In genomic region chr17:81499601-81499970, GRCh38 we compare ENCODE assay signal across 30 cellular contexts. TPM values are rescaled to one million over a fixed set of nuclear protein-coding genes. Genes with fewer than 3 reads are reported as not detected.
A peak's percentile ranks its signal among the peaks of the same experiment; 100 is the strongest.
DNase-seq lines count a peak whose midpoint lies in the region; ATAC-seq and TF ChIP-seq lines count a peak whose summit lies in the region.
"Had no signal": no experiment of that assay in that cellular context is flagged by ENCODE, and none has a peak within 500 bp of the region (broad histone marks: within the 10 kb centered on the region; RNA-seq: fewer than 3 reads in every experiment).

No MANE protein-coding gene starts in this region.

- intact Hi-C loops in aorta (cut with DNase I) (no loop called here), natural killer cell (cut with micrococcal nuclease) (no loop called here)

- CTCF ChIA-PET in SK-N-SH (lab: Yijun Ruan, JAX): interaction anchor here (1.2 to 1.9 kb wide), 3 partner anchors 15 to 103 kb away, joined by 3 to 5 read pairs (median 4); no protein-coding TSS in a partner anchor

- no peak overlapping the region for H2BK12ac ChIP-seq in neuronal stem cell (ENCODE audit: low read length)

- H3K14ac ChIP-seq in neuronal stem cell (ENCODE audit: low read length): peak overlapping the region; percentile 0

- H3K27me3 Mint-ChIP-seq in natural killer cell (ENCODE audit: low read depth in 2 of 2): peaks cover 0 to 1% of the 10 kb centered on the region in 2 donors

- no peak for ATAC-seq in SK-N-SH treated with all-trans-retinoic acid at 6 μM for 48 hours
- peak; percentile 9 for ATAC-seq in aorta (ENCODE audit: low FRiP score)
- ATAC-seq in natural killer cell: no peak
- ATAC-seq: activated CD4-positive, CD25-positive, alpha-beta regulatory T cell treated with anti-CD3 and anti-CD28 coated beads, Interleukin-2, amount 50 U/mL, for 24 hours; pancreas had no signal

- H3K27ac ChIP-seq in SK-N-SH (ENCODE audit: low read depth in 2 of 2, low read length in 1 of 2) (no peak overlapping the region), VCaP (peak overlapping the region; percentile 45), neuronal stem cell (replicated peaks; ENCODE audit: low read length) (no peak overlapping the region), aorta (ENCODE audit: low read depth in 1 of 2, low read length in 2 of 2) (peak overlapping the region in 1 of 2 donors; percentile 20), smooth muscle cell (ENCODE audit: low read depth) (no peak overlapping the region)
- H3K27ac ChIP-seq: 22Rv1, breast epithelium, C4-2B, pancreas, stomach, thyroid gland had no signal

- WGBS in SK-N-SH (ENCODE audit: low lambda C conversion rate): 85% methylated on average over 10 of the region's 12 CpGs
- WGBS in neuronal stem cell (ENCODE audit: extremely low coverage in 2 of 2, insufficient read length in 2 of 2, insufficient replicate concordance in 1 of 2), 2 donors: no CpG with 5 or more reads among the region's 12 CpGs
- 47 to 64% methylated on average over 12 of the region's 12 CpGs for WGBS in aorta, 2 donors
- 87% methylated on average over 12 of the region's 12 CpGs for WGBS in smooth muscle cell (ENCODE audit: low lambda C conversion rate)

- no peaks in the 10 kb centered on the region for H3K4me1 Mint-ChIP-seq in natural killer cell
- H3K4me1 Mint-ChIP-seq: activated naive CD4-positive, alpha-beta T cell treated with anti-CD3 and anti-CD28 coated beads, Interleukin-2, amount 50 U/mL, for 24 hours had no signal

- H3K4me3 ChIP-seq in SK-N-SH (ENCODE audit: low read depth in 2 of 2, low read length in 1 of 2) (no peak overlapping the region), neuronal stem cell (ENCODE audit: low read length in 2 of 2) (no peak overlapping the region), aorta (ENCODE audit: low read length in 2 of 2) (no peak overlapping the region), smooth muscle cell (no peak overlapping the region)
- H3K4me3 ChIP-seq: breast epithelium, MG63, pancreas, stomach, thyroid gland had no signal

- H2BK15ac ChIP-seq in neuronal stem cell (ENCODE audit: low read length): peak overlapping the region; percentile 81

- no peak overlapping the region for H3K4ac ChIP-seq in neuronal stem cell (ENCODE audit: low read length)

- H3K79me1 ChIP-seq in neuronal stem cell (ENCODE audit: low read depth, low read length): no peaks in the 10 kb centered on the region

- no peak for DNase-seq in SK-N-SH
- no peak for DNase-seq in neuronal stem cell (ENCODE audit: low spot score)
- DNase-seq in aorta: no peak
- no peak for DNase-seq in smooth muscle cell (lab: John Stamatoyannopoulos, UW; ENCODE audit: unreplicated experiment)
- no peak for DNase-seq in mesenteric fat pad (ENCODE audit: low spot score)
- DNase-seq in natural killer cell: no peak
- DNase-seq: activated CD4-positive, alpha-beta memory T cell treated with anti-CD3 and anti-CD28 coated beads, Interleukin-2, amount 10 ng/mL, durations not matched to agents 7 days and 5 days; activated CD8-positive, alpha-beta memory T cell treated with anti-CD3 and anti-CD28 coated beads, Interleukin-2, amount 50 U/mL, for 48 hours; amniotic stem cell; Calu3; DMS79; KG1; MG63; NCI-H1105; NCI-H187 treated with DMSO at 0.1 percent for 48 hours; NCI-H2171; NCI-H510A; nephron progenitor cell; stimulated activated CD4-positive, alpha-beta T cell treated with anti-CD3 and anti-CD28 coated beads, Interleukin-2, amount 100 ng/mL, for 24 hours; stomach; T-helper 2 cell; thyroid gland had no signal

- H2AFZ ChIP-seq in SK-N-SH (ENCODE audit: low read depth) (peak overlapping the region; percentile 32; the same call in 1 of the 2 replicates), neuronal stem cell (ENCODE audit: low read length) (no peak overlapping the region), smooth muscle cell (ENCODE audit: low read depth) (no peak overlapping the region)

- peak overlapping the region; percentile 0 for H2BK120ac ChIP-seq in neuronal stem cell (ENCODE audit: low read depth, low read length)

- H3F3A ChIP-seq in SK-N-SH (replicated peaks; ENCODE audit: insufficient read depth) (peaks cover 5% of the 10 kb centered on the region), smooth muscle cell (ENCODE audit: low read depth) (no peaks in the 10 kb centered on the region)

- no peaks in the 10 kb centered on the region for H3K79me2 ChIP-seq in SK-N-SH (ENCODE audit: insufficient read depth)
- no peaks in the 10 kb centered on the region for H3K79me2 ChIP-seq in smooth muscle cell (ENCODE audit: low read depth)

- TF ChIP-seq EP300 in SK-N-SH (IDR thresholded peaks at IDR 0.05; ENCODE audit: borderline replicate concordance in 1 of 2, low read depth in 1 of 2, low read length in 1 of 2): no peak

- H3K9me2 ChIP-seq in SK-N-SH: no peaks in the 10 kb centered on the region

- H3K36me3 Mint-ChIP-seq in natural killer cell: no peaks in the 10 kb centered on the region
- H3K36me3 Mint-ChIP-seq: activated naive CD4-positive, alpha-beta T cell treated with anti-CD3 and anti-CD28 coated beads, Interleukin-2, amount 50 U/mL, for 24 hours had no signal

- H3K18ac ChIP-seq in neuronal stem cell (ENCODE audit: low read length): peak overlapping the region; percentile 83

- H3K9ac ChIP-seq in SK-N-SH (no peak overlapping the region), neuronal stem cell (ENCODE audit: low read depth, low read length, poor library complexity) (no peak overlapping the region), smooth muscle cell (ENCODE audit: low read depth) (no peak overlapping the region)

- H4K20me1 ChIP-seq in SK-N-SH (ENCODE audit: insufficient read depth) (no peaks in the 10 kb centered on the region), smooth muscle cell (ENCODE audit: low read depth) (no peaks in the 10 kb centered on the region)

- peaks cover 0 to 4% of the 10 kb centered on the region in 2 experiments; a peak in 1 of 4 replicates for H3K4me1 ChIP-seq in SK-N-SH (ENCODE audit: control insufficient read depth in 1 of 2, insufficient read depth in 2 of 2, low read depth in 1 of 2, low read length in 1 of 2)
- H3K4me1 ChIP-seq in neuronal stem cell (ENCODE audit: control insufficient read depth in 2 of 2, insufficient read depth in 1 of 2, low read depth in 1 of 2, low read length in 2 of 2): peaks cover 1 to 4% of the 10 kb centered on the region in 2 donors
- H3K4me1 ChIP-seq in aorta (ENCODE audit: control insufficient read depth in 1 of 2, insufficient read depth in 2 of 2, low read length in 2 of 2): no peaks in the 10 kb centered on the region
- no peaks in the 10 kb centered on the region for H3K4me1 ChIP-seq in smooth muscle cell (ENCODE audit: low read depth)
- H3K4me1 ChIP-seq: breast epithelium, pancreas, stomach, thyroid gland had no signal

- H3K27me3 ChIP-seq in SK-N-SH (ENCODE audit: insufficient read depth) (no peaks in the 10 kb centered on the region), neuronal stem cell (ENCODE audit: control insufficient read depth in 3 of 3, insufficient read depth in 3 of 3, low read depth in 1 of 3, low read length in 3 of 3) (peaks cover 0 to 6% (median 0%) of the 10 kb centered on the region in 3 experiments), aorta (ENCODE audit: control insufficient read depth in 1 of 2, insufficient read depth in 2 of 2, low read length in 1 of 2) (no peaks in the 10 kb centered on the region), smooth muscle cell (ENCODE audit: low read depth) (no peaks in the 10 kb centered on the region)
- H3K27me3 ChIP-seq: breast epithelium, MG63, pancreas, thyroid gland had no signal

- POLR2A ChIA-PET in SK-N-SH (lab: Yijun Ruan, JAX): interaction anchor here (0.6 to 2.6 kb wide), 2 partner anchors 13 to 104 kb away, joined by 4 to 11 read pairs; partner anchors contain the start of gene ACTG1

- H3K9me3 ChIP-seq in SK-N-SH: no peaks in the 10 kb centered on the region
- H3K9me3 ChIP-seq in neuronal stem cell (replicated peaks in 1 of 2; ENCODE audit: control insufficient read depth in 2 of 2, insufficient read depth in 1 of 2, low read depth in 1 of 2, low read length in 2 of 2): peaks cover 0 to 2% of the 10 kb centered on the region in 2 donors
- no peaks in the 10 kb centered on the region for H3K9me3 ChIP-seq in aorta (ENCODE audit: control insufficient read depth, low read length)
- no peaks in the 10 kb centered on the region for H3K9me3 ChIP-seq in smooth muscle cell (replicated peaks; ENCODE audit: low read depth)
- H3K9me3 ChIP-seq: breast epithelium, MG63, pancreas, stomach, thyroid gland had no signal

- H4K8ac ChIP-seq in neuronal stem cell (ENCODE audit: low read depth, low read length): no peak overlapping the region

- no peaks in the 10 kb centered on the region for H3K9me3 Mint-ChIP-seq in natural killer cell
- H3K9me3 Mint-ChIP-seq: activated CD4-positive, alpha-beta memory T cell treated with anti-CD3 and anti-CD28 coated beads, Interleukin-2, amount 10 ng/mL, durations not matched to agents 7 days and 5 days; activated naive CD4-positive, alpha-beta T cell treated with anti-CD3 and anti-CD28 coated beads, Interleukin-2, amount 50 U/mL, for 24 hours; nephron progenitor cell had no signal

- peak overlapping the region; percentile 11 for H4K91ac ChIP-seq in neuronal stem cell (ENCODE audit: low read depth, low read length, poor library complexity)

- no peak overlapping the region for H2BK5ac ChIP-seq in neuronal stem cell (ENCODE audit: low read length)

- H3K4me3 Mint-ChIP-seq in natural killer cell: no peak overlapping the region
- H3K4me3 Mint-ChIP-seq: activated CD4-positive, alpha-beta memory T cell treated with anti-CD3 and anti-CD28 coated beads, Interleukin-2, amount 10 ng/mL, durations not matched to agents 7 days and 5 days; activated naive CD4-positive, alpha-beta T cell treated with anti-CD3 and anti-CD28 coated beads, Interleukin-2, amount 50 U/mL, for 24 hours; nephron progenitor cell had no signal

- TF ChIP-seq RAD21 in SK-N-SH (IDR thresholded peaks at IDR 0.05; ENCODE audit: low read length): no peak

- H3K36me3 ChIP-seq in SK-N-SH (replicated peaks in 1 of 2; ENCODE audit: control insufficient read depth in 1 of 2, insufficient read depth in 2 of 2, low read length in 1 of 2) (no peaks in the 10 kb centered on the region), neuronal stem cell (replicated peaks in 1 of 2; ENCODE audit: control insufficient read depth in 2 of 2, insufficient read depth in 2 of 2, low read length in 2 of 2) (no peaks in the 10 kb centered on the region), aorta (ENCODE audit: control insufficient read depth in 1 of 2, insufficient read depth in 2 of 2, low read length in 1 of 2) (no peaks in the 10 kb centered on the region), smooth muscle cell (ENCODE audit: low read depth) (no peaks in the 10 kb centered on the region)
- H3K36me3 ChIP-seq: breast epithelium, MG63, pancreas, stomach, thyroid gland had no signal

- no peak for TF ChIP-seq CTCF in SK-N-SH (IDR thresholded peaks at IDR 0.05)
- no peak for TF ChIP-seq CTCF in VCaP (conservative IDR thresholded peaks at IDR 0.05)
- TF ChIP-seq CTCF in smooth muscle cell (IDR thresholded peaks at IDR 0.05; ENCODE audit: borderline replicate concordance, insufficient read depth, poor library complexity, severe bottlenecking): no peak
- no peak for TF ChIP-seq CTCF in natural killer cell (IDR thresholded peaks at IDR 0.05)

- peak overlapping the region; percentile 73 for H3K23ac ChIP-seq in neuronal stem cell (ENCODE audit: low read depth, low read length, poor library complexity)

- no peak overlapping the region for H3K27ac Mint-ChIP-seq in natural killer cell
- H3K27ac Mint-ChIP-seq: activated CD4-positive, alpha-beta memory T cell treated with anti-CD3 and anti-CD28 coated beads, Interleukin-2, amount 10 ng/mL, durations not matched to agents 7 days and 5 days; activated naive CD4-positive, alpha-beta T cell treated with anti-CD3 and anti-CD28 coated beads, Interleukin-2, amount 50 U/mL, for 24 hours had no signal

- peak overlapping the region; percentile 17; the same call in 1 of the 2 replicates for H3K4me2 ChIP-seq in SK-N-SH
- H3K4me2 ChIP-seq in neuronal stem cell (ENCODE audit: insufficient read depth, low read length, poor library complexity, severe bottlenecking): no peak overlapping the region
- H3K4me2 ChIP-seq in smooth muscle cell: no peak overlapping the region

- H2AK5ac ChIP-seq in neuronal stem cell (ENCODE audit: low read depth, low read length): peak overlapping the region; percentile 2

RNA-seq across cellular contexts. Expression of gene ACTG1, which starts 13.0 kb away (rescaled TPM):
- 3,367 and 7,871 TPM in 2 replicates for polyA plus RNA-seq in SK-N-SH (2012; rRNA removed)
- 4,016 and 6,640 TPM in 2 replicates for polyA plus RNA-seq in SK-N-SH (2012; cell fraction: cytosol; rRNA removed)
- polyA plus RNA-seq in SK-N-SH (2012; cell fraction: nucleus; rRNA removed): 7,589 and 12,425 TPM in 2 replicates
- polyA plus RNA-seq in neuronal stem cell (2013, experiment 1 of 2): 5,937 TPM
- 5,622 TPM for polyA plus RNA-seq in neuronal stem cell (2013, experiment 2 of 2)
- total RNA-seq in aorta: 1,000 to 10,000 TPM; 2,309 to 2,547 TPM
- 1,000 to 10,000 TPM; 1,438 to 2,310 TPM for polyA plus RNA-seq in aorta
- 6,157 and 6,793 TPM in 2 replicates for total RNA-seq in smooth muscle cell
- polyA plus RNA-seq in smooth muscle cell: 5,089 and 5,332 TPM in 2 replicates
- total RNA-seq in mesenteric fat pad: 1,641 TPM
- 1,000 to 10,000 TPM; 1,401 to 1,901 (median 1,735) TPM for total RNA-seq in natural killer cell

RNA-seq across cellular contexts. Expression of gene FSCN2, which starts 28.6 kb away (rescaled TPM):
- polyA plus RNA-seq in SK-N-SH (2012; rRNA removed): 2.0 and 2.1 TPM in 2 replicates
- 0.31 and 0.79 TPM in 2 replicates for polyA plus RNA-seq in SK-N-SH (2012; cell fraction: cytosol; rRNA removed)
- 10.6 and 13.6 TPM in 2 replicates for polyA plus RNA-seq in SK-N-SH (2012; cell fraction: nucleus; rRNA removed)
- polyA plus RNA-seq in neuronal stem cell (2013, experiment 1 of 2): 0.20 TPM
- 0.25 TPM for polyA plus RNA-seq in neuronal stem cell (2013, experiment 2 of 2)
- 1 to 10 TPM; 3.0 to 3.1 TPM for total RNA-seq in aorta
- polyA plus RNA-seq in aorta: 1 to 10 TPM; 1.0 to 1.3 TPM
- 0.63 and 2.2 TPM in 2 replicates for total RNA-seq in smooth muscle cell
- polyA plus RNA-seq in smooth muscle cell: 0.56 and 0.72 TPM in 2 replicates
- total RNA-seq in mesenteric fat pad: 0.39 TPM
- total RNA-seq in natural killer cell: 1 to 10 TPM in 2 of 3 donors, under 1 TPM in 1; 0.26 to 2.6 (median 1.0) TPM

RNA-seq across cellular contexts. Expression of gene FAAP100, which starts 52.6 kb away (rescaled TPM):
- polyA plus RNA-seq in SK-N-SH (2012; rRNA removed) (17.1 and 18.9 TPM in 2 replicates), aorta (10 to 100 TPM in 1 of 2 donors, 1 to 10 TPM in 1; 8.8 to 48.4 TPM), smooth muscle cell (25.4 and 28.5 TPM in 2 replicates)
- polyA plus RNA-seq in SK-N-SH (2012; cell fraction: cytosol; rRNA removed): 6.8 and 12.0 TPM in 2 replicates
- 94.3 and 134 TPM in 2 replicates for polyA plus RNA-seq in SK-N-SH (2012; cell fraction: nucleus; rRNA removed)
- 11.8 TPM for polyA plus RNA-seq in neuronal stem cell (2013, experiment 1 of 2)
- polyA plus RNA-seq in neuronal stem cell (2013, experiment 2 of 2): 12.1 TPM
- total RNA-seq in aorta (10 to 100 TPM; 20.9 to 32.2 TPM), smooth muscle cell (17.9 and 19.4 TPM in 2 replicates), mesenteric fat pad (25.5 TPM), natural killer cell (10 to 100 TPM; 31.8 to 34.5 (median 33.1) TPM)
